In genomic region chr9:89317282-89317681, GRCh38 we compare ENCODE assay signal across 8 cellular contexts. TPM values are rescaled to one million over a fixed set of nuclear protein-coding genes. Genes with fewer than 3 reads are reported as not detected.
A peak's percentile ranks its signal among the peaks of the same experiment; 100 is the strongest.
DNase-seq lines count a peak whose midpoint lies in the region; ATAC-seq and TF ChIP-seq lines count a peak whose summit lies in the region.

No MANE protein-coding gene starts in this region.

- ATAC-seq in PC-3, result no peak
- ATAC-seq in stimulated activated memory B cell treated with anti-CD40 and anti-IgM and Interleukin-4, amounts not matched to agents 10 μg/mL and 1 μg/mL and 100 μg/mL, for 72 hours, result no peak

- H3K4me3 ChIP-seq in PC-3 (ENCODE audit: low read length), result peak overlapping the region; percentile 74; the same call in 1 of the 2 replicates
- peak overlapping the region in 1 of 4 donors; percentile 90 for H3K4me3 ChIP-seq in esophagus muscularis mucosa

- H3K36me3 ChIP-seq in PC-3 (ENCODE audit: low read depth, low read length), result peaks cover 44% of the 10 kb centered on the region
- peaks cover 0 to 4% (median 0%) of the 10 kb centered on the region in 4 donors for H3K36me3 ChIP-seq in esophagus muscularis mucosa

- H3K4me2 ChIP-seq in PC-3 (ENCODE audit: low read length), result 0 out of 2 replicates have a peak overlapping the region, but pooled peaks have one; percentile 6

- TF ChIP-seq CTCF in PC-3 (conservative IDR thresholded peaks at IDR 0.05; ENCODE audit: low read depth, low read length) (no peak), esophagus muscularis mucosa (IDR thresholded peaks at IDR 0.05) (no peak)

- TF ChIP-seq POLR2A in esophagus muscularis mucosa (IDR thresholded peaks at IDR 0.05; ENCODE audit: low read depth), result no peak

- H3K27ac Mint-ChIP-seq in T-helper 2 cell treated with Interferon-gamma antibody and Interleukin-4, amounts not matched to agents 5 μg/mL and 100 μg/mL, for 36 hours, result peak overlapping the region; percentile 97
- peak overlapping the region; percentile 99 for H3K27ac Mint-ChIP-seq in stimulated activated memory B cell treated with anti-CD40 and anti-IgM and Interleukin-4, amounts not matched to agents 10 μg/mL and 1 μg/mL and 100 μg/mL, for 72 hours

- H3K79me2 ChIP-seq in PC-3 (ENCODE audit: low read length), result peaks cover 81% of the 10 kb centered on the region

- 80% methylated on average over 4 of the region's 4 CpGs for WGBS in esophagus muscularis mucosa

- BruUV-seq in PC-3 (replicated peaks; lab: Mats Ljungman, UMichigan), result no TSS peak

- CTCF ChIA-PET in PC-3 (lab: Charles Lee), result no interaction called here

- TF ChIP-seq EP300 in esophagus muscularis mucosa (IDR thresholded peaks at IDR 0.05), result no peak

- peak overlapping the region; percentile 91; the same call in 1 of the 2 replicates for H3K9ac ChIP-seq in PC-3 (ENCODE audit: low read length)

- peaks cover 29% of the 10 kb centered on the region for H4K20me1 ChIP-seq in PC-3 (ENCODE audit: low read length)

- H3K4me1 ChIP-seq in PC-3 (ENCODE audit: insufficient read depth, low read length) (peaks cover 37% of the 10 kb centered on the region), esophagus muscularis mucosa (peaks cover 26 to 49% (median 40%) of the 10 kb centered on the region in 4 donors)

- POLR2A ChIA-PET in PC-3 (lab: Charles Lee; ENCODE audit: unreplicated experiment), result no interaction called here

- H3K9me3 ChIP-seq in PC-3 (ENCODE audit: low read length), result no peaks in the 10 kb centered on the region
- H3K9me3 ChIP-seq in esophagus muscularis mucosa, result no peaks in the 10 kb centered on the region

- no peaks in the 10 kb centered on the region for H3K9me3 Mint-ChIP-seq in T-helper 2 cell treated with Interferon-gamma antibody and Interleukin-4, amounts not matched to agents 5 μg/mL and 100 μg/mL, for 36 hours
- no peaks in the 10 kb centered on the region for H3K9me3 Mint-ChIP-seq in stimulated activated memory B cell treated with anti-CD40 and anti-IgM and Interleukin-4, amounts not matched to agents 10 μg/mL and 1 μg/mL and 100 μg/mL, for 72 hours

- peak overlapping the region; percentile 91 for H3K4me3 Mint-ChIP-seq in T-helper 2 cell treated with Interferon-gamma antibody and Interleukin-4, amounts not matched to agents 5 μg/mL and 100 μg/mL, for 36 hours
- H3K4me3 Mint-ChIP-seq in stimulated activated memory B cell treated with anti-CD40 and anti-IgM and Interleukin-4, amounts not matched to agents 10 μg/mL and 1 μg/mL and 100 μg/mL, for 72 hours, result peak overlapping the region; percentile 92

- peaks cover 66% of the 10 kb centered on the region for H3K4me1 Mint-ChIP-seq in T-helper 2 cell treated with Interferon-gamma antibody and Interleukin-4, amounts not matched to agents 5 μg/mL and 100 μg/mL, for 36 hours (ENCODE audit: low read depth)
- peaks cover 40% of the 10 kb centered on the region for H3K4me1 Mint-ChIP-seq in stimulated activated memory B cell treated with anti-CD40 and anti-IgM and Interleukin-4, amounts not matched to agents 10 μg/mL and 1 μg/mL and 100 μg/mL, for 72 hours

- intact Hi-C loops in PC-3 (cut with micrococcal nuclease) (loop anchor here (10.0 kb wide), 1 partner anchor 782 kb away; the partner anchor contains the start of gene NXNL2), esophagus muscularis mucosa (cut with DNase I) (no loop called here)

- H3K9me2 ChIP-seq in PC-3 (replicated peaks; ENCODE audit: low read length), result no peaks in the 10 kb centered on the region

- no peak for DNase-seq in T-helper 2 cell treated with Interferon-gamma antibody and Interleukin-4, amounts not matched to agents 5 μg/mL and 100 μg/mL, for 36 hours (ENCODE audit: low spot score)
- DNase-seq in T-helper 2 cell (no peak), PC-3 (no peak), esophagus muscularis mucosa (ENCODE audit: extremely low spot score) (no peak), NCI-H2107 treated with DMSO at 0.1 percent for 48 hours (lab: John Stamatoyannopoulos, UW; ENCODE audit: unreplicated experiment) (no peak), NCI-H1092 treated with DMSO at 0.1 percent for 48 hours (lab: John Stamatoyannopoulos, UW) (no peak), NCI-H187 treated with DMSO at 0.1 percent for 48 hours (lab: John Stamatoyannopoulos, UW) (no peak)

- peaks cover 76% of the 10 kb centered on the region for H3K36me3 Mint-ChIP-seq in T-helper 2 cell treated with Interferon-gamma antibody and Interleukin-4, amounts not matched to agents 5 μg/mL and 100 μg/mL, for 36 hours (ENCODE audit: low read depth)
- H3K36me3 Mint-ChIP-seq in stimulated activated memory B cell treated with anti-CD40 and anti-IgM and Interleukin-4, amounts not matched to agents 10 μg/mL and 1 μg/mL and 100 μg/mL, for 72 hours, result peaks cover 10% of the 10 kb centered on the region

- no peaks in the 10 kb centered on the region for H3K27me3 Mint-ChIP-seq in T-helper 2 cell treated with Interferon-gamma antibody and Interleukin-4, amounts not matched to agents 5 μg/mL and 100 μg/mL, for 36 hours (ENCODE audit: low read depth)
- no peaks in the 10 kb centered on the region for H3K27me3 Mint-ChIP-seq in stimulated activated memory B cell treated with anti-CD40 and anti-IgM and Interleukin-4, amounts not matched to agents 10 μg/mL and 1 μg/mL and 100 μg/mL, for 72 hours

- H2AFZ ChIP-seq in PC-3 (ENCODE audit: low read length), result no peak overlapping the region

- peak overlapping the region; percentile 96 for H3K27ac ChIP-seq in PC-3 (ENCODE audit: low read length)
- H3K27ac ChIP-seq in esophagus muscularis mucosa (replicated peaks in 1 of 4), result peak overlapping the region in 3 of 4 donors; percentile 97 to 100 (median 99)

- H3K27me3 ChIP-seq in PC-3 (ENCODE audit: low read length) (no peaks in the 10 kb centered on the region), esophagus muscularis mucosa (no peaks in the 10 kb centered on the region)

- H3F3A ChIP-seq in PC-3 (ENCODE audit: low read length, unreplicated experiment), result peaks cover 4% of the 10 kb centered on the region

RNA-seq across cellular contexts. Expression of gene SECISBP2, which starts 1.0 kb away (rescaled TPM):
- total RNA-seq in PC-3 (2014; rRNA removed) (14.4 and 15.7 TPM in 2 replicates), esophagus muscularis mucosa (10 to 100 TPM; 24.0 to 32.8 (median 29.0) TPM)

RNA-seq across cellular contexts. Expression of gene CKS2, which starts 6.3 kb away (rescaled TPM):
- 146 and 147 TPM in 2 replicates for total RNA-seq in PC-3 (2014; rRNA removed)
- 10 to 100 TPM in 1 of 4 donors, 1 to 10 TPM in 3; 2.0 to 10.3 (median 6.0) TPM for total RNA-seq in esophagus muscularis mucosa

Comparison
In these comparisons a context has a peak if more than half of its experiments do, and no peak if none do; other contexts are left out.
1. RNA of gene CKS2, which starts 6.3 kb away (total RNA-seq): 146 to 147 TPM in PC-3; 2.0 to 10.3 TPM in esophagus muscularis mucosa; every median in the first group is over 10 times any median in the second.